ENCODE assay signal across 19 cellular contexts in genomic region chr18:31399336-31400032, GRCh38. TPM values are rescaled to one million over a fixed set of nuclear protein-coding genes. Genes with fewer than 3 reads are reported as not detected.
DNase-seq lines count a peak whose midpoint lies in the region; ATAC-seq and TF ChIP-seq lines count a peak whose summit lies in the region.
"Had no signal": no experiment of that assay in that cellular context is flagged by ENCODE, and none has a peak within 500 bp of the region (broad histone marks: within the 10 kb centered on the region; RNA-seq: fewer than 3 reads in every experiment).

No MANE protein-coding gene starts in this region.

- H3K36me3 ChIP-seq in HCT116 (ENCODE audit: control insufficient read depth in 1 of 2, insufficient read depth in 2 of 2, low read length in 2 of 2) (no peaks in the 10 kb centered on the region), SK-N-SH (replicated peaks in 1 of 2; ENCODE audit: control insufficient read depth in 1 of 2, insufficient read depth in 2 of 2, low read length in 1 of 2) (no peaks in the 10 kb centered on the region)

- no peaks in the 10 kb centered on the region for H3K9me3 ChIP-seq in HCT116 (ENCODE audit: control insufficient read depth in 1 of 2, insufficient read depth in 1 of 2, low read depth in 1 of 2, low read length in 2 of 2)
- H3K9me3 ChIP-seq in SK-N-SH = no peaks in the 10 kb centered on the region

- BruUV-seq in HCT116 (replicated peaks; lab: Mats Ljungman, UMichigan) = no TSS peak

- peak overlapping the region; percentile 63 for H3K4me2 ChIP-seq in HCT116 (ENCODE audit: low read length)
- H3K4me2 ChIP-seq in SK-N-SH = no peak overlapping the region

- no peaks in the 10 kb centered on the region for H3F3A ChIP-seq in SK-N-SH (replicated peaks; ENCODE audit: insufficient read depth)

- H3K4me3 ChIP-seq in HCT116 (replicated peaks in 1 of 2; ENCODE audit: low read depth in 1 of 2, low read length in 2 of 2) (peak overlapping the region; percentile 4 to 39; a peak in 3 of 4 replicates), SK-N-SH (ENCODE audit: low read depth in 2 of 2, low read length in 1 of 2) (no peak overlapping the region)

- POLR2A ChIA-PET in HCT116 (lab: Charles Lee) = no interaction called here
- POLR2A ChIA-PET in SK-N-SH (lab: Yijun Ruan, JAX) = no interaction called here

- CTCF ChIA-PET in HCT116 (lab: Charles Lee) = interaction anchor here (1.5 kb wide), 1 partner anchor 164 kb away, joined by 4 read pairs; no protein-coding TSS in a partner anchor
- CTCF ChIA-PET in SK-N-SH (lab: Yijun Ruan, JAX) = no interaction called here

- TF ChIP-seq RAD21 in HCT116 (IDR thresholded peaks at IDR 0.05; ENCODE audit: low read depth) (peak; percentile 5; the same call in 1 of the 2 replicates), SK-N-SH (IDR thresholded peaks at IDR 0.05; ENCODE audit: low read length) (no peak)

- H3K27me3 ChIP-seq in HCT116 (ENCODE audit: insufficient read depth, low read length) = no peaks in the 10 kb centered on the region
- peaks cover 8% of the 10 kb centered on the region; the same call in 1 of the 2 replicates for H3K27me3 ChIP-seq in SK-N-SH (ENCODE audit: insufficient read depth)

- TF ChIP-seq POLR2A in HCT116 (IDR thresholded peaks at IDR 0.05; ENCODE audit: borderline replicate concordance, extremely low read depth, insufficient read depth, insufficient read length) = no peak

- 15% methylated on average over 5 of the region's 5 CpGs for WGBS in SK-N-SH (ENCODE audit: low lambda C conversion rate)

- H3K79me2 ChIP-seq in HCT116 (ENCODE audit: insufficient read depth, low read length) = no peaks in the 10 kb centered on the region
- H3K79me2 ChIP-seq in SK-N-SH (ENCODE audit: insufficient read depth) = no peaks in the 10 kb centered on the region

- H3K9ac ChIP-seq in HCT116 (ENCODE audit: low read length) (peak overlapping the region; percentile 36), SK-N-SH (no peak overlapping the region)

- TF ChIP-seq CTCF in HCT116 (IDR thresholded peaks at IDR 0.05 in 2 of 3, conservative IDR thresholded peaks at IDR 0.05 in 1 of 3; ENCODE audit: borderline replicate concordance in 1 of 3, insufficient read depth in 1 of 3, low read depth in 2 of 3, low read length in 2 of 3) (no peak), omental fat pad (IDR thresholded peaks at IDR 0.05) (no peak), SK-N-SH (IDR thresholded peaks at IDR 0.05) (no peak)

- DNase-seq in HCT116 (ENCODE audit: low read depth, low spot score) = peak; percentile 83
- peak; percentile 37 for DNase-seq in SKM-1 treated with dmso at 0.1 percent for 144 hours (lab: John Stamatoyannopoulos, UW; ENCODE audit: unreplicated experiment)
- no peak for DNase-seq in omental fat pad (ENCODE audit: low spot score)
- DNase-seq in superior temporal gyrus (ENCODE audit: extremely low spot score) = no peak
- DNase-seq in SK-N-SH = no peak
- DNase-seq in activated T-cell treated with anti-CD3 and anti-CD28 coated beads for 4 hours = no peak
- DNase-seq: activated CD4-positive, alpha-beta T cell treated with anti-CD3 and anti-CD28 coated beads, Interleukin-2, amount 50 U/mL, for 48 hours; activated naive CD8-positive, alpha-beta T cell treated with anti-CD3 and anti-CD28 coated beads, Interleukin-2, amount 50 U/mL, for 24 hours; activated T-cell treated with anti-CD3 and anti-CD28 coated beads, Interleukin-2, amount 50 U/mL, for 72 hours; DMS 273 treated with DMSO at 0.1 percent for 48 hours; H7; NCI-H187; NCI-H526 treated with DMSO at 0.1 percent for 48 hours; occipital lobe had no signal

- H4K20me1 ChIP-seq in HCT116 (ENCODE audit: insufficient read depth) = no peaks in the 10 kb centered on the region
- no peaks in the 10 kb centered on the region for H4K20me1 ChIP-seq in SK-N-SH (ENCODE audit: insufficient read depth)

- no peak for TF ChIP-seq EP300 in SK-N-SH (IDR thresholded peaks at IDR 0.05; ENCODE audit: borderline replicate concordance in 1 of 2, low read depth in 1 of 2, low read length in 1 of 2)

- RAD21 ChIA-PET in HCT116 (lab: Charles Lee; ENCODE audit: low non-redundant PET in 1 of 2, low total read pairs in 2 of 2, uncharacterized antibody in 2 of 2, unreplicated experiment in 2 of 2) = no interaction called here

- ATAC-seq in HCT116 (peak; percentile 83), esophagus mucosa (peak; percentile 79), omental fat pad (ENCODE audit: low FRiP score) (peak; percentile 88), GM21447 (IDR thresholded peaks at IDR 0.05; ENCODE audit: unreplicated experiment) (no peak)
- ATAC-seq: activated naive CD8-positive, alpha-beta T cell treated with anti-CD3 and anti-CD28 coated beads, Interleukin-2, amount 50 U/mL, for 24 hours; activated T-cell treated with anti-CD3 and anti-CD28 coated beads, Interleukin-2, amount 50 U/mL, for 72 hours had no signal

- peak overlapping the region; percentile 90 for H2AFZ ChIP-seq in HCT116 (ENCODE audit: low read depth, low read length, poor library complexity, severe bottlenecking)
- H2AFZ ChIP-seq in SK-N-SH (ENCODE audit: low read depth) = no peak overlapping the region

- no peaks in the 10 kb centered on the region for H3K9me2 ChIP-seq in HCT116 (ENCODE audit: insufficient read depth)
- no peaks in the 10 kb centered on the region for H3K9me2 ChIP-seq in SK-N-SH

- H3K27ac ChIP-seq in HCT116 (ENCODE audit: low read depth, low read length) = peak overlapping the region; percentile 64
- no peak overlapping the region for H3K27ac ChIP-seq in SK-N-SH (ENCODE audit: low read depth in 2 of 2, low read length in 1 of 2)
- H3K27ac ChIP-seq: RWPE1 had no signal

- H3K4me1 ChIP-seq in HCT116 (ENCODE audit: control insufficient read depth in 1 of 2, insufficient read depth in 2 of 2, low read length in 2 of 2) (peaks cover 49 to 54% of the 10 kb centered on the region in 2 experiments), SK-N-SH (ENCODE audit: control insufficient read depth in 1 of 2, insufficient read depth in 2 of 2, low read depth in 1 of 2, low read length in 1 of 2) (no peaks in the 10 kb centered on the region)

- intact Hi-C loops in HCT116 (cut with micrococcal nuclease) = loop anchor here (5.0 to 10.0 kb wide), 4 partner anchors 122 to 395 kb away; partner anchors contain the start of gene DSC2

TF ChIP-seq in HCT116, 20 proteins besides CTCF, POLR2A, EP300 and RAD21 (continues in another document):
- TF ChIP-seq ZNF274 (IDR thresholded peaks at IDR 0.05; ENCODE audit: low read depth, low read length) = no peak
- TF ChIP-seq SP1 (IDR thresholded peaks at IDR 0.05; ENCODE audit: low read depth) = peak; percentile 86
- peak; percentile 90 for TF ChIP-seq CEBPB (IDR thresholded peaks at IDR 0.05; ENCODE audit: low read depth)
- TF ChIP-seq ATF3 (IDR thresholded peaks at IDR 0.05) = 0 out of 2 replicates have a peak, but pooled peaks have one; percentile 27
- TF ChIP-seq TCF7L2 (IDR thresholded peaks at IDR 0.05; ENCODE audit: borderline replicate concordance, extremely low read depth, insufficient read depth, insufficient read length) = peak; percentile 82

TF ChIP-seq in SK-N-SH, 30 proteins besides CTCF, POLR2A, EP300 and RAD21:
- TF ChIP-seq, protein P1, sequence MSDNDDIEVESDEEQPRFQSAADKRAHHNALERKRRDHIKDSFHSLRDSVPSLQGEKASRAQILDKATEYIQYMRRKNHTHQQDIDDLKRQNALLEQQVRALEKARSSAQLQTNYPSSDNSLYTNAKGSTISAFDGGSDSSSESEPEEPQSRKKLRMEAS (IDR thresholded peaks at IDR 0.05; ENCODE audit: low read depth) = no peak
- no peak for TF ChIP-seq ELF1 (IDR thresholded peaks at IDR 0.05)

RNA-seq across cellular contexts. Expression of gene DSG4, which starts 22.9 kb away (rescaled TPM):
- 0.07 TPM for total RNA-seq in HCT116 (2021; ENCODE audit: unreplicated experiment)
- polyA plus RNA-seq in HCT116 (2012) = 0.01 TPM in 1 of 2 replicates, not detected in the other
- total RNA-seq in esophagus mucosa = not detected
- under 1 TPM in 3 of 4 donors, not detected in 1; 0.09 to 0.63 (median 0.19) TPM for total RNA-seq in omental fat pad
- not detected in 2 replicates for polyA plus RNA-seq in SK-N-SH (2012; rRNA removed)
- not detected in 2 replicates for polyA plus RNA-seq in SK-N-SH (2012; cell fraction: cytosol; rRNA removed)
- not detected in 2 replicates for polyA plus RNA-seq in SK-N-SH (2012; cell fraction: nucleus; rRNA removed)
- total RNA-seq: activated T-cell treated with anti-CD3 and anti-CD28 coated beads, Interleukin-2, amount 50 U/mL, for 72 hours; H7; LHCN-M2; occipital lobe; subcutaneous adipose tissue had no signal

RNA-seq across cellular contexts. Expression of gene DSG3, which starts 48.1 kb away (rescaled TPM):
- 0.05 TPM for total RNA-seq in HCT116 (2021; ENCODE audit: unreplicated experiment)
- not detected in 2 replicates for polyA plus RNA-seq in HCT116 (2012)
- 775 TPM for total RNA-seq in esophagus mucosa
- total RNA-seq in omental fat pad = not detected
- polyA plus RNA-seq in SK-N-SH (2012; rRNA removed) = 0.02 TPM in 1 of 2 replicates, not detected in the other
- polyA plus RNA-seq in SK-N-SH (2012; cell fraction: cytosol; rRNA removed) = 0.01 TPM in 2 replicates
- polyA plus RNA-seq in SK-N-SH (2012; cell fraction: nucleus; rRNA removed) = 0.01 TPM in 2 replicates
- total RNA-seq: activated T-cell treated with anti-CD3 and anti-CD28 coated beads, Interleukin-2, amount 50 U/mL, for 72 hours; H7; LHCN-M2; subcutaneous adipose tissue had no signal

Comparison
In these comparisons a context has a peak if more than half of its experiments do, and no peak if none do; other contexts are left out.
1. DNase-seq: peak in HCT116 (single experiment) and SKM-1 treated with dmso at 0.1 percent for 144 hours (single experiment); none in omental fat pad (single experiment), superior temporal gyrus (single experiment), SK-N-SH (single experiment) and activated T-cell treated with anti-CD3 and anti-CD28 coated beads for 4 hours (single experiment).
2. H3K4me3 ChIP-seq: peak in HCT116 (2 of 2); none in SK-N-SH (0 of 2).
3. RNA of gene DSG3, which starts 48.1 kb away (total RNA-seq): 775 TPM in esophagus mucosa (single experiment); 0.05 TPM in HCT116 (single experiment) and not detected in omental fat pad; every median in the first group is over 100 times any median in the second.